9 cellular contexts compared by ENCODE assay signal in the genomic region with DNA sequence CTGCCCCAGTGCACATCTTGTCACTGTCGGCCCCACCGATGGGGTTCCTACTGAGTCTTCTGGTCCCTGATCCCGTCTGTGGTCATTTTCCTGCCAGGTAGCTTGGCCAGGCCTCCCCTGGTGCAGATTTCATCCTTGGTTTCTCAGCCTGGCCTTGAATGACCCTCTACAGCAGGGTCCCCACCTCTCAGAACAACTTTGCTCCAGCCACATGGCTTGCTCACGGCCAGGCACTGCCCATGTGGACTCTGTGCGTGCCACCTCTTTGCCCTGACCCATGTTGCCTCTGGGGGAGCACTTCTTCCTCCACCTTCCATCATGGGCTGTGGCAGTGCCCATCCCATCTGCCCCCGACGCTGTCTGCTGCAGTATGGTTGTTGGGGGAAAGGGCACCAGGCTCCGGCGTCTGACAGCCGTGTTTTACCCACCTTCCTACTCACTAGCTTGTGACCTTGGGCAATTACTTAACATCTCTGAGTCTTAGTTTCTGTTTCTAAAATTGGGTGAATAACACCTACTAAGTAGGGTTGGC. TPM values are rescaled to one million over a fixed set of nuclear protein-coding genes. Genes with fewer than 3 reads are reported as not detected.
A peak's percentile ranks its signal among the peaks of the same experiment; 100 is the strongest.
DNase-seq lines count a peak whose midpoint lies in the region; ATAC-seq, FAIRE-seq and TF ChIP-seq lines count a peak whose summit lies in the region.
"Had no signal": no experiment of that assay in that cellular context is flagged by ENCODE, and none has a peak within 500 bp of the region (broad histone marks: within the 10 kb centered on the region; RNA-seq: fewer than 3 reads in every experiment).

No MANE protein-coding gene starts in this region.

- peaks cover 64% of the 10 kb centered on the region for H3K4me1 ChIP-seq in CD8-positive, alpha-beta T cell (ENCODE audit: insufficient read depth, low read length)

- H3K4me3 Mint-ChIP-seq in CD8-positive, alpha-beta T cell, result peak overlapping the region; percentile 66
- H3K4me3 Mint-ChIP-seq in activated T-helper 2 cell treated with anti-CD3 and anti-CD28 coated beads, Interferon-gamma antibody, Interleukin-2, Interleukin-4, amounts not matched to agents 10 μg/mL and 5 μg/mL and 100 μg/mL, durations not matched to agents 14 hours and 24 hours and 36 hours (ENCODE audit: low read depth), result peak overlapping the region; percentile 40
- H3K4me3 Mint-ChIP-seq in natural killer cell treated with Interleukin-12 subunit alpha and Interleukin-12 subunit beta and Interleukin-15 and Interleukin-18, amount 100 ng/mL, for 72 hours, result peak overlapping the region; percentile 65

- H3K27ac Mint-ChIP-seq in CD8-positive, alpha-beta T cell, result peak overlapping the region; percentile 100
- H3K27ac Mint-ChIP-seq in activated T-helper 2 cell treated with anti-CD3 and anti-CD28 coated beads, Interferon-gamma antibody, Interleukin-2, Interleukin-4, amounts not matched to agents 10 μg/mL and 5 μg/mL and 100 μg/mL, durations not matched to agents 14 hours and 24 hours and 36 hours, result peak overlapping the region; percentile 80
- H3K27ac Mint-ChIP-seq in natural killer cell treated with Interleukin-12 subunit alpha and Interleukin-12 subunit beta and Interleukin-15 and Interleukin-18, amount 100 ng/mL, for 72 hours, result peak overlapping the region; percentile 95 to 97

- H3K9me3 ChIP-seq in CD8-positive, alpha-beta T cell (ENCODE audit: low read length), result no peaks in the 10 kb centered on the region

- POLR2A ChIA-PET in CD8-positive, alpha-beta T cell (lab: Charles Lee), result interaction anchor here (1.1 to 11.6 kb wide), 2 partner anchors 11 kb away, joined by 4 to 642 read pairs; no protein-coding TSS in a partner anchor

- peak in 2 of 7 experiments; percentile 47 to 57 for DNase-seq in CD8-positive, alpha-beta T cell
- DNase-seq in HTR-8/SVneo (ENCODE audit: insufficient read length, low spot score), result no peak
- DNase-seq in activated T-helper 2 cell treated with anti-CD3 and anti-CD28 coated beads, Interferon-gamma antibody, Interleukin-2, Interleukin-4, amounts not matched to agents 10 μg/mL and 5 μg/mL and 100 μg/mL, durations not matched to agents 14 hours and 24 hours and 36 hours (ENCODE audit: low spot score), result no peak
- no peak for DNase-seq in natural killer cell treated with Interleukin-12 subunit alpha and Interleukin-12 subunit beta and Interleukin-15 and Interleukin-18, amount 100 ng/mL, for 72 hours (ENCODE audit: low spot score)
- DNase-seq in Ammon's horn (ENCODE audit: low spot score), result no peak
- DNase-seq: midbrain had no signal

- no peaks in the 10 kb centered on the region for H3K27me3 ChIP-seq in CD8-positive, alpha-beta T cell (ENCODE audit: insufficient read depth, low read length)

- no peaks in the 10 kb centered on the region for H3K27me3 Mint-ChIP-seq in CD8-positive, alpha-beta T cell (ENCODE audit: low read depth)
- no peaks in the 10 kb centered on the region for H3K27me3 Mint-ChIP-seq in activated T-helper 2 cell treated with anti-CD3 and anti-CD28 coated beads, Interferon-gamma antibody, Interleukin-2, Interleukin-4, amounts not matched to agents 10 μg/mL and 5 μg/mL and 100 μg/mL, durations not matched to agents 14 hours and 24 hours and 36 hours (ENCODE audit: low read depth)
- no peaks in the 10 kb centered on the region for H3K27me3 Mint-ChIP-seq in natural killer cell treated with Interleukin-12 subunit alpha and Interleukin-12 subunit beta and Interleukin-15 and Interleukin-18, amount 100 ng/mL, for 72 hours

- peaks cover 30% of the 10 kb centered on the region for H3K36me3 Mint-ChIP-seq in CD8-positive, alpha-beta T cell
- H3K36me3 Mint-ChIP-seq in activated T-helper 2 cell treated with anti-CD3 and anti-CD28 coated beads, Interferon-gamma antibody, Interleukin-2, Interleukin-4, amounts not matched to agents 10 μg/mL and 5 μg/mL and 100 μg/mL, durations not matched to agents 14 hours and 24 hours and 36 hours (ENCODE audit: low read depth), result peaks cover 47% of the 10 kb centered on the region
- H3K36me3 Mint-ChIP-seq in natural killer cell treated with Interleukin-12 subunit alpha and Interleukin-12 subunit beta and Interleukin-15 and Interleukin-18, amount 100 ng/mL, for 72 hours, result no peaks in the 10 kb centered on the region

- peak overlapping the region; percentile 42 for H3K4me3 ChIP-seq in CD8-positive, alpha-beta T cell (ENCODE audit: low read depth, low read length)

- CTCF ChIA-PET in CD8-positive, alpha-beta T cell (lab: Charles Lee), result interaction anchor here (0.8 to 11.6 kb wide), 7 partner anchors 10 to 160 kb away, joined by 3 to 531 read pairs (median 4); partner anchors contain the start of gene C1RL

- H3K36me3 ChIP-seq in CD8-positive, alpha-beta T cell (ENCODE audit: insufficient read depth, low read length), result peaks cover under 1% of the 10 kb centered on the region

- FAIRE-seq in HTR-8/SVneo (lab: Jason Lieb, UNC), result peak; percentile 69

- no peak for TF ChIP-seq CTCF in CD8-positive, alpha-beta T cell (IDR thresholded peaks at IDR 0.05)

- ATAC-seq in CD8-positive, alpha-beta T cell, result peak; percentile 10
- ATAC-seq in natural killer cell treated with Interleukin-12 subunit alpha and Interleukin-12 subunit beta and Interleukin-15 and Interleukin-18, amount 100 ng/mL, for 72 hours, result peak in 1 of 2 donors; percentile 3
- ATAC-seq in HG02884 (IDR thresholded peaks at IDR 0.05; ENCODE audit: unreplicated experiment) (no peak), HG03196 (IDR thresholded peaks at IDR 0.05; ENCODE audit: unreplicated experiment) (no peak), HG02623 (IDR thresholded peaks at IDR 0.05; ENCODE audit: unreplicated experiment) (no peak)

- intact Hi-C loops in CD8-positive, alpha-beta T cell (cut with DNase I, micrococcal nuclease), result no loop called here
- intact Hi-C loops in activated T-helper 2 cell treated with anti-CD3 and anti-CD28 coated beads, Interferon-gamma antibody, Interleukin-2, Interleukin-4, amounts not matched to agents 10 μg/mL and 5 μg/mL and 100 μg/mL, durations not matched to agents 14 hours and 24 hours and 36 hours (cut with micrococcal nuclease), result loop anchor here (10.0 kb wide), 1 partner anchor 1046 kb away; no protein-coding TSS in a partner anchor

- H3K9me3 Mint-ChIP-seq in CD8-positive, alpha-beta T cell, result no peaks in the 10 kb centered on the region
- no peaks in the 10 kb centered on the region for H3K9me3 Mint-ChIP-seq in activated T-helper 2 cell treated with anti-CD3 and anti-CD28 coated beads, Interferon-gamma antibody, Interleukin-2, Interleukin-4, amounts not matched to agents 10 μg/mL and 5 μg/mL and 100 μg/mL, durations not matched to agents 14 hours and 24 hours and 36 hours
- H3K9me3 Mint-ChIP-seq in natural killer cell treated with Interleukin-12 subunit alpha and Interleukin-12 subunit beta and Interleukin-15 and Interleukin-18, amount 100 ng/mL, for 72 hours, result no peaks in the 10 kb centered on the region

- peak overlapping the region; percentile 45 for H3K27ac ChIP-seq in CD8-positive, alpha-beta T cell (ENCODE audit: low read depth, low read length)

- peaks cover 80% of the 10 kb centered on the region for H3K4me1 Mint-ChIP-seq in CD8-positive, alpha-beta T cell (ENCODE audit: low read depth)
- peaks cover 66% of the 10 kb centered on the region for H3K4me1 Mint-ChIP-seq in activated T-helper 2 cell treated with anti-CD3 and anti-CD28 coated beads, Interferon-gamma antibody, Interleukin-2, Interleukin-4, amounts not matched to agents 10 μg/mL and 5 μg/mL and 100 μg/mL, durations not matched to agents 14 hours and 24 hours and 36 hours (ENCODE audit: low read depth)
- peaks cover 77 to 81% of the 10 kb centered on the region in 2 donors for H3K4me1 Mint-ChIP-seq in natural killer cell treated with Interleukin-12 subunit alpha and Interleukin-12 subunit beta and Interleukin-15 and Interleukin-18, amount 100 ng/mL, for 72 hours (ENCODE audit: low read depth in 2 of 2)

RNA-seq across cellular contexts. Expression of gene PTPN6, which starts 2.0 kb away (rescaled TPM):
- 10 to 100 TPM; 63.2 to 63.9 TPM for total RNA-seq in CD8-positive, alpha-beta T cell
- 250 and 252 TPM in 2 replicates for total RNA-seq in activated T-helper 2 cell treated with anti-CD3 and anti-CD28 coated beads, Interferon-gamma antibody, Interleukin-2, Interleukin-4, amounts not matched to agents 10 μg/mL and 5 μg/mL and 100 μg/mL, durations not matched to agents 14 hours and 24 hours and 36 hours
- total RNA-seq in natural killer cell treated with Interleukin-12 subunit alpha and Interleukin-12 subunit beta and Interleukin-15 and Interleukin-18, amount 100 ng/mL, for 72 hours, result 100 to 1,000 TPM in 1 of 2 donors, 10 to 100 TPM in 1; 71.6 to 131 TPM

RNA-seq across cellular contexts. Expression of gene C12orf57, which starts 5.3 kb away (rescaled TPM):
- 100 to 1,000 TPM; 328 to 356 TPM for total RNA-seq in CD8-positive, alpha-beta T cell
- 158 and 173 TPM in 2 replicates for total RNA-seq in activated T-helper 2 cell treated with anti-CD3 and anti-CD28 coated beads, Interferon-gamma antibody, Interleukin-2, Interleukin-4, amounts not matched to agents 10 μg/mL and 5 μg/mL and 100 μg/mL, durations not matched to agents 14 hours and 24 hours and 36 hours
- total RNA-seq in natural killer cell treated with Interleukin-12 subunit alpha and Interleukin-12 subunit beta and Interleukin-15 and Interleukin-18, amount 100 ng/mL, for 72 hours, result 100 to 1,000 TPM in 1 of 2 donors, 10 to 100 TPM in 1; 89.7 to 106 TPM

RNA-seq across cellular contexts. Expression of gene RNU7-1, which starts 5.5 kb away (rescaled TPM):
- total RNA-seq in CD8-positive, alpha-beta T cell, result not detected
- total RNA-seq in activated T-helper 2 cell treated with anti-CD3 and anti-CD28 coated beads, Interferon-gamma antibody, Interleukin-2, Interleukin-4, amounts not matched to agents 10 μg/mL and 5 μg/mL and 100 μg/mL, durations not matched to agents 14 hours and 24 hours and 36 hours, result not detected in 2 replicates
- not detected for total RNA-seq in natural killer cell treated with Interleukin-12 subunit alpha and Interleukin-12 subunit beta and Interleukin-15 and Interleukin-18, amount 100 ng/mL, for 72 hours

RNA-seq across cellular contexts. Expression of gene PHB2, which starts 21.3 kb away (rescaled TPM):
- 100 to 1,000 TPM; 145 to 148 TPM for total RNA-seq in CD8-positive, alpha-beta T cell
- total RNA-seq in activated T-helper 2 cell treated with anti-CD3 and anti-CD28 coated beads, Interferon-gamma antibody, Interleukin-2, Interleukin-4, amounts not matched to agents 10 μg/mL and 5 μg/mL and 100 μg/mL, durations not matched to agents 14 hours and 24 hours and 36 hours, result 381 and 391 TPM in 2 replicates
- total RNA-seq in natural killer cell treated with Interleukin-12 subunit alpha and Interleukin-12 subunit beta and Interleukin-15 and Interleukin-18, amount 100 ng/mL, for 72 hours, result 100 to 1,000 TPM; 227 to 350 TPM

RNA-seq across cellular contexts. Expression of gene ATN1, which starts 21.4 kb away (rescaled TPM):
- 10 to 100 TPM; 26.5 to 33.4 TPM for total RNA-seq in CD8-positive, alpha-beta T cell
- 66.8 and 70.5 TPM in 2 replicates for total RNA-seq in activated T-helper 2 cell treated with anti-CD3 and anti-CD28 coated beads, Interferon-gamma antibody, Interleukin-2, Interleukin-4, amounts not matched to agents 10 μg/mL and 5 μg/mL and 100 μg/mL, durations not matched to agents 14 hours and 24 hours and 36 hours
- total RNA-seq in natural killer cell treated with Interleukin-12 subunit alpha and Interleukin-12 subunit beta and Interleukin-15 and Interleukin-18, amount 100 ng/mL, for 72 hours, result 10 to 100 TPM; 36.5 to 62.2 TPM
